ENCODE assay signal across 1 cellular context in genomic region chr18:22667616-22668422, GRCh38.
TF ChIP-seq lines count a peak whose summit lies in the region.

No MANE protein-coding gene starts in this region.

TF ChIP-seq in GM12878, 131 proteins besides CTCF, POLR2A, EP300 and RAD21 (continued from another document):
- peak; percentile 76 for TF ChIP-seq ATF2 (IDR thresholded peaks at IDR 0.05; ENCODE audit: low read length)
- 0 out of 4 replicates have a peak, but pooled peaks of 1 of the 2 experiments have one; percentile 36 for TF ChIP-seq IKZF2 (IDR thresholded peaks at IDR 0.05)
- 0 out of 2 replicates have a peak, but pooled peaks have one; percentile 38 for TF ChIP-seq MTA3 (IDR thresholded peaks at IDR 0.05; ENCODE audit: borderline replicate concordance, low read length)
- peak; percentile 88 for TF ChIP-seq FOXM1 (IDR thresholded peaks at IDR 0.05; ENCODE audit: low read depth, low read length)
- peak; percentile 86 for TF ChIP-seq NFIC (IDR thresholded peaks at IDR 0.05; ENCODE audit: low read depth, low read length)
- 0 out of 2 replicates have a peak, but pooled peaks have one; percentile 28 for TF ChIP-seq DPF2 (IDR thresholded peaks at IDR 0.05)
- peak; percentile 74; the same call in 1 of the 2 replicates for TF ChIP-seq ZBED1 (IDR thresholded peaks at IDR 0.05; ENCODE audit: borderline replicate concordance)
- TF ChIP-seq BCL3 (IDR thresholded peaks at IDR 0.05; ENCODE audit: borderline replicate concordance, insufficient read depth, low read depth, low read length, poor library complexity, severe bottlenecking): no peak
- peak; percentile 94 for TF ChIP-seq JUNB (IDR thresholded peaks at IDR 0.05)
- peak; percentile 85 for TF ChIP-seq CREM (IDR thresholded peaks at IDR 0.05; ENCODE audit: low read depth)
- TF ChIP-seq EED (IDR thresholded peaks at IDR 0.05; ENCODE audit: low read depth): peak; percentile 73
- no peak for TF ChIP-seq TCF3 (IDR thresholded peaks at IDR 0.05; ENCODE audit: borderline replicate concordance, insufficient read depth, low read depth, low read length)
- no peak for TF ChIP-seq CHD1 (IDR thresholded peaks at IDR 0.05; ENCODE audit: low read depth, low read length)
- peak in 1 of 2 experiments; percentile 57; a peak in 1 of 4 replicates for TF ChIP-seq ETV6 (conservative IDR thresholded peaks at IDR 0.05 in 1 of 2, IDR thresholded peaks at IDR 0.05 in 1 of 2; ENCODE audit: borderline replicate concordance in 1 of 2, low read depth in 1 of 2)
- peak; percentile 74 for TF ChIP-seq RUNX3 (IDR thresholded peaks at IDR 0.05; ENCODE audit: low read length)
